Comparison of ENCODE assay signal across 8 cellular contexts in the genomic region with DNA sequence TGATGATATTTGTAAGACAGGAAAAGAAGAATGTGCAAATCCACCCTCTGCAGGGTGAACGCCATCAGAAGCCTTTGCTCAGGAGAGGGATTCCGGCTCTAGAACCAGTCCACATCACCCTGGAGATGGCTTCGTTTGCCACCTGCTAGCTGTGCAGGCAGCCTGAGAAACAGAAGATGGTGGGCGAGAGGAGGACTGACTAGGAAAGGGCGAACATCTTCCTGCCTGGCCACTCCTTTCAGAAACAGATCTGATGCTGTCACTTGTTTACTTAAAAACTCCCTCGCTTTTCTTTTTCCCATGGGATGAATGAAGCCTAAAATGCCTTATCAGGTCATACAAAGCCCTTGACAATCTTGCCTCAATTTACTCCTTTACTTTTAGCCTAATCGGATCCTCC. TPM values are rescaled to one million over a fixed set of nuclear protein-coding genes. Genes with fewer than 3 reads are reported as not detected.
DNase-seq lines count a peak whose midpoint lies in the region; ATAC-seq and TF ChIP-seq lines count a peak whose summit lies in the region.

No MANE protein-coding gene starts in this region.

- POLR2A ChIA-PET in activated CD8-positive, alpha-beta T cell treated with anti-CD3 and anti-CD28 coated beads for 36 hours (lab: Charles Lee), result interaction anchor here (0.6 to 1.5 kb wide), 5 partner anchors 9 to 175 kb away, joined by 3 to 5 read pairs (median 3); no protein-coding TSS in a partner anchor

- no peaks in the 10 kb centered on the region for H3K9me3 ChIP-seq in right atrium auricular region
- H3K9me3 ChIP-seq in iPS-15b (ENCODE audit: control insufficient read depth, insufficient read depth, low read length), result no peaks in the 10 kb centered on the region

- peaks cover 29% of the 10 kb centered on the region for H3K36me3 Mint-ChIP-seq in activated CD8-positive, alpha-beta T cell treated with anti-CD3 and anti-CD28 coated beads for 36 hours (ENCODE audit: low read depth)
- peaks cover 7 to 16% of the 10 kb centered on the region in 2 donors for H3K36me3 Mint-ChIP-seq in stimulated activated naive B cell treated with anti-CD40 and anti-IgM and Interleukin-4, amounts not matched to agents 10 μg/mL and 1 μg/mL and 100 μg/mL, for 72 hours

- DNase-seq in right atrium auricular region (ENCODE audit: low spot score) (no peak), Right ventricle myocardium inferior (ENCODE audit: missing footprints) (no peak)
- peak; percentile 53 for DNase-seq in activated CD8-positive, alpha-beta T cell treated with anti-CD3 and anti-CD28 coated beads for 36 hours
- DNase-seq in stimulated activated naive B cell treated with anti-CD40 and anti-IgM and Interleukin-4, amounts not matched to agents 10 μg/mL and 1 μg/mL and 100 μg/mL, for 72 hours, result no peak

- no peaks in the 10 kb centered on the region for H3K27me3 Mint-ChIP-seq in activated CD8-positive, alpha-beta T cell treated with anti-CD3 and anti-CD28 coated beads for 36 hours
- peaks cover 0 to 5% of the 10 kb centered on the region in 2 donors for H3K27me3 Mint-ChIP-seq in stimulated activated naive B cell treated with anti-CD40 and anti-IgM and Interleukin-4, amounts not matched to agents 10 μg/mL and 1 μg/mL and 100 μg/mL, for 72 hours

- H3K9ac ChIP-seq in iPS-15b (ENCODE audit: low read depth, low read length), result no peak overlapping the region

- H3K4me1 Mint-ChIP-seq in activated CD8-positive, alpha-beta T cell treated with anti-CD3 and anti-CD28 coated beads for 36 hours (ENCODE audit: low read depth), result peaks cover 54% of the 10 kb centered on the region
- H3K4me1 Mint-ChIP-seq in stimulated activated naive B cell treated with anti-CD40 and anti-IgM and Interleukin-4, amounts not matched to agents 10 μg/mL and 1 μg/mL and 100 μg/mL, for 72 hours, result peaks cover 51 to 70% of the 10 kb centered on the region in 2 donors

- no peaks in the 10 kb centered on the region for H3K9me3 Mint-ChIP-seq in activated CD8-positive, alpha-beta T cell treated with anti-CD3 and anti-CD28 coated beads for 36 hours
- H3K9me3 Mint-ChIP-seq in stimulated activated naive B cell treated with anti-CD40 and anti-IgM and Interleukin-4, amounts not matched to agents 10 μg/mL and 1 μg/mL and 100 μg/mL, for 72 hours, result no peaks in the 10 kb centered on the region

- intact Hi-C loops in Right ventricle myocardium inferior (cut with DNase I), result loop anchor here (10.0 kb wide), 1 partner anchor 110 kb away; no protein-coding TSS in a partner anchor
- intact Hi-C loops in activated CD8-positive, alpha-beta T cell treated with anti-CD3 and anti-CD28 coated beads for 36 hours (cut with micrococcal nuclease), result no loop called here

- H3K4me1 ChIP-seq in right atrium auricular region (peaks cover 0 to 61% of the 10 kb centered on the region in 2 donors), iPS-15b (ENCODE audit: control insufficient read depth, insufficient read depth, low read length) (peaks cover 4% of the 10 kb centered on the region)

- H3K36me3 ChIP-seq in right atrium auricular region, result no peaks in the 10 kb centered on the region
- no peaks in the 10 kb centered on the region for H3K36me3 ChIP-seq in iPS-15b (ENCODE audit: control insufficient read depth, insufficient read depth, low read length)

- ATAC-seq in Right ventricle myocardium inferior (no peak), esophagus mucosa (no peak), HG03442 (IDR thresholded peaks at IDR 0.05; ENCODE audit: unreplicated experiment) (no peak), GM21423 (IDR thresholded peaks at IDR 0.05; ENCODE audit: unreplicated experiment) (no peak)
- ATAC-seq in activated CD8-positive, alpha-beta T cell treated with anti-CD3 and anti-CD28 coated beads for 36 hours, result no peak
- ATAC-seq in stimulated activated naive B cell treated with anti-CD40 and anti-IgM and Interleukin-4, amounts not matched to agents 10 μg/mL and 1 μg/mL and 100 μg/mL, for 72 hours (replicated peaks), result no peak

- TF ChIP-seq CTCF in right atrium auricular region (IDR thresholded peaks at IDR 0.05), result no peak
- TF ChIP-seq CTCF in activated CD8-positive, alpha-beta T cell treated with anti-CD3 and anti-CD28 coated beads for 36 hours (IDR thresholded peaks at IDR 0.05), result no peak

- H3K27me3 ChIP-seq in right atrium auricular region (no peaks in the 10 kb centered on the region), iPS-15b (ENCODE audit: control insufficient read depth, insufficient read depth, low read length) (peaks cover 20% of the 10 kb centered on the region)

- H3K4me3 ChIP-seq in right atrium auricular region, result peak overlapping the region; percentile 92 to 98
- peak overlapping the region; percentile 83 for H3K4me3 ChIP-seq in iPS-15b (ENCODE audit: low read depth, low read length)

- CTCF ChIA-PET in activated CD8-positive, alpha-beta T cell treated with anti-CD3 and anti-CD28 coated beads for 36 hours (lab: Charles Lee), result interaction anchor here (0.9 to 1.0 kb wide), 2 partner anchors 9 to 121 kb away, joined by 3 to 5 read pairs; no protein-coding TSS in a partner anchor

- peak overlapping the region; percentile 82 for H3K4me3 Mint-ChIP-seq in activated CD8-positive, alpha-beta T cell treated with anti-CD3 and anti-CD28 coated beads for 36 hours
- H3K4me3 Mint-ChIP-seq in stimulated activated naive B cell treated with anti-CD40 and anti-IgM and Interleukin-4, amounts not matched to agents 10 μg/mL and 1 μg/mL and 100 μg/mL, for 72 hours, result peak overlapping the region; percentile 91 to 95

- H3K27ac Mint-ChIP-seq in activated CD8-positive, alpha-beta T cell treated with anti-CD3 and anti-CD28 coated beads for 36 hours, result peak overlapping the region; percentile 89
- peak overlapping the region; percentile 63 for H3K27ac Mint-ChIP-seq in stimulated activated naive B cell treated with anti-CD40 and anti-IgM and Interleukin-4, amounts not matched to agents 10 μg/mL and 1 μg/mL and 100 μg/mL, for 72 hours

- H3K27ac ChIP-seq in right atrium auricular region, result peak overlapping the region in 1 of 2 donors; percentile 70

RNA-seq across cellular contexts. Expression of a gene that starts 1.2 kb away (rescaled TPM):
- total RNA-seq in right atrium auricular region, result 10 to 100 TPM; 32.8 to 46.0 TPM
- total RNA-seq in Right ventricle myocardium inferior, result 26.5 TPM
- 10 to 100 TPM; 42.0 to 43.1 TPM for total RNA-seq in activated CD8-positive, alpha-beta T cell treated with anti-CD3 and anti-CD28 coated beads for 36 hours
- 36.5 TPM for total RNA-seq in esophagus mucosa

RNA-seq across cellular contexts. Expression of a gene that starts 33.9 kb away (rescaled TPM):
- total RNA-seq in right atrium auricular region (10 to 100 TPM; 12.8 to 16.4 TPM), Right ventricle myocardium inferior (18.0 TPM), esophagus mucosa (23.8 TPM)
- 10 to 100 TPM; 34.5 to 38.7 TPM for total RNA-seq in activated CD8-positive, alpha-beta T cell treated with anti-CD3 and anti-CD28 coated beads for 36 hours

RNA-seq across cellular contexts. Expression of a gene that starts 34.0 kb away (rescaled TPM):
- total RNA-seq in right atrium auricular region (10 to 100 TPM in 1 of 2 donors, 1 to 10 TPM in 1; 8.3 to 10.0 TPM), Right ventricle myocardium inferior (10.7 TPM), esophagus mucosa (16.5 TPM)
- total RNA-seq in activated CD8-positive, alpha-beta T cell treated with anti-CD3 and anti-CD28 coated beads for 36 hours, result 10 to 100 TPM; 33.9 to 34.3 TPM

RNA-seq across cellular contexts. Expression of a gene that starts 58.3 kb away (rescaled TPM):
- total RNA-seq in right atrium auricular region (not detected), Right ventricle myocardium inferior (not detected), esophagus mucosa (not detected)
- total RNA-seq in activated CD8-positive, alpha-beta T cell treated with anti-CD3 and anti-CD28 coated beads for 36 hours, result not detected

RNA-seq across cellular contexts. Expression of a gene that starts 59.7 kb away (rescaled TPM):
- not detected for total RNA-seq in right atrium auricular region
- not detected for total RNA-seq in Right ventricle myocardium inferior
- not detected for total RNA-seq in activated CD8-positive, alpha-beta T cell treated with anti-CD3 and anti-CD28 coated beads for 36 hours
- not detected for total RNA-seq in esophagus mucosa
